In genomic region chr12:124053855-124054254, GRCh38 we compare ENCODE assay signal across 8 cellular contexts.
DNase-seq lines count a peak whose midpoint lies in the region; ATAC-seq and TF ChIP-seq lines count a peak whose summit lies in the region.

No MANE protein-coding gene starts in this region.

- H3K4me1 ChIP-seq in adrenal gland (replicated peaks in 1 of 2) (peaks cover 7 to 13% of the 10 kb centered on the region in 2 donors), smooth muscle cell (ENCODE audit: low read depth) (no peaks in the 10 kb centered on the region)

- no peak for TF ChIP-seq POLR2A in adrenal gland (IDR thresholded peaks at IDR 0.05)

- TF ChIP-seq CTCF in adrenal gland (IDR thresholded peaks at IDR 0.05) = peak; percentile 20 to 79 (median 60)
- peak; percentile 59 for TF ChIP-seq CTCF in smooth muscle cell (IDR thresholded peaks at IDR 0.05; ENCODE audit: borderline replicate concordance, insufficient read depth, poor library complexity, severe bottlenecking)

- WGBS in adrenal gland, 4 donors = 18 to 34% (median 20%) methylated on average over 11 of the region's 11 CpGs
- WGBS in smooth muscle cell (ENCODE audit: low lambda C conversion rate) = 25% methylated on average over 11 of the region's 11 CpGs

- no peak overlapping the region for H3K4me3 ChIP-seq in adrenal gland
- no peak overlapping the region for H3K4me3 ChIP-seq in smooth muscle cell

- H3K79me2 ChIP-seq in smooth muscle cell (ENCODE audit: low read depth) = no peaks in the 10 kb centered on the region

- peak overlapping the region; percentile 57 for H2AFZ ChIP-seq in smooth muscle cell (ENCODE audit: low read depth)

- no peaks in the 10 kb centered on the region for H3K27me3 ChIP-seq in adrenal gland
- no peaks in the 10 kb centered on the region for H3K27me3 ChIP-seq in smooth muscle cell (ENCODE audit: low read depth)

- ATAC-seq in GM18909 (IDR thresholded peaks at IDR 0.05; ENCODE audit: poor library complexity, unreplicated experiment) = no peak
- ATAC-seq in HG02938 (IDR thresholded peaks at IDR 0.05; ENCODE audit: unreplicated experiment) = no peak
- ATAC-seq in HG03025 (IDR thresholded peaks at IDR 0.05; ENCODE audit: low FRiP score, unreplicated experiment) = no peak

- no peaks in the 10 kb centered on the region for H3F3A ChIP-seq in smooth muscle cell (ENCODE audit: low read depth)

- H3K36me3 ChIP-seq in adrenal gland (replicated peaks in 1 of 2) (no peaks in the 10 kb centered on the region), smooth muscle cell (ENCODE audit: low read depth) (no peaks in the 10 kb centered on the region)

- intact Hi-C loops in adrenal gland (cut with DNase I) = loop anchor here in 1 of 2 donors (5.0 kb wide), 1 partner anchor 263 kb away; no protein-coding TSS in a partner anchor

- H3K9me3 ChIP-seq in adrenal gland (replicated peaks in 1 of 3) (no peaks in the 10 kb centered on the region), smooth muscle cell (replicated peaks; ENCODE audit: low read depth) (no peaks in the 10 kb centered on the region)

- DNase-seq in C1 segment of cervical spinal cord (lab: John Stamatoyannopoulos, UW) = peak in 12 of 14 donors; percentile 6 to 48 (median 20)
- peak; percentile 19 for DNase-seq in LHCN-M2 (ENCODE audit: low read depth)
- DNase-seq in adrenal gland = peak; percentile 46 to 79 (median 67)
- peak; percentile 47 for DNase-seq in hepatic stellate cell (ENCODE audit: low spot score)
- no peak for DNase-seq in smooth muscle cell (lab: John Stamatoyannopoulos, UW; ENCODE audit: unreplicated experiment)

- no peak overlapping the region for H3K9ac ChIP-seq in smooth muscle cell (ENCODE audit: low read depth)

- H4K20me1 ChIP-seq in smooth muscle cell (ENCODE audit: low read depth) = no peaks in the 10 kb centered on the region

- H3K4me2 ChIP-seq in smooth muscle cell = peak overlapping the region; percentile 48

- H3K27ac ChIP-seq in adrenal gland = no peak overlapping the region
- H3K27ac ChIP-seq in smooth muscle cell (ENCODE audit: low read depth) = no peak overlapping the region
